ENCODE assay signal across 27 cellular contexts in genomic region chr1:190809312-190809711, GRCh38.
"Had no signal": no experiment of that assay in that cellular context is flagged by ENCODE, and none has a peak within 500 bp of the region (broad histone marks: within the 10 kb centered on the region; RNA-seq: fewer than 3 reads in every experiment).

No MANE protein-coding gene starts in this region.

- H3K4me3 ChIP-seq: esophagus squamous epithelium, gastrocnemius medialis, heart right ventricle, hepatocyte, left ventricle myocardium inferior, lower lobe of right lung had no signal

- H3K9me3 ChIP-seq: esophagus squamous epithelium, gastrocnemius medialis, lower lobe of right lung had no signal

- H3K27ac Mint-ChIP-seq: dendritic cell treated with granulocyte-macrophage colony-stimulating factor and Interleukin-4, amounts not matched to agents 40 ng/mL and 50 ng/mL, for 4 days; effector memory CD8-positive, alpha-beta T cell; endodermal cell; immature natural killer cell had no signal

- H2AFZ ChIP-seq: hepatocyte had no signal

- H3K27me3 ChIP-seq: esophagus squamous epithelium, gastrocnemius medialis, heart right ventricle, hepatocyte had no signal

- H3K4me1 ChIP-seq: esophagus squamous epithelium, gastrocnemius medialis, heart right ventricle, left ventricle myocardium inferior, lower lobe of right lung had no signal

- ATAC-seq: effector memory CD8-positive, alpha-beta T cell; esophagus mucosa; gastrocnemius medialis; heart right ventricle; left colon; left lobe of liver had no signal

- H3K9me3 Mint-ChIP-seq: endodermal cell had no signal

- H3K4me2 ChIP-seq: hepatocyte had no signal

- H3K27me3 Mint-ChIP-seq: dendritic cell treated with granulocyte-macrophage colony-stimulating factor and Interleukin-4, amounts not matched to agents 40 ng/mL and 50 ng/mL, for 4 days; effector memory CD8-positive, alpha-beta T cell had no signal

- H3K27ac ChIP-seq: epithelial cell of prostate, esophagus squamous epithelium, gastrocnemius medialis, heart right ventricle, hepatocyte, left ventricle myocardium inferior, lower lobe of right lung had no signal

- H3K4me3 Mint-ChIP-seq: dendritic cell treated with granulocyte-macrophage colony-stimulating factor and Interleukin-4, amounts not matched to agents 40 ng/mL and 50 ng/mL, for 4 days; effector memory CD8-positive, alpha-beta T cell; endodermal cell; immature natural killer cell had no signal

- H3K36me3 ChIP-seq: esophagus squamous epithelium, gastrocnemius medialis, heart right ventricle, left ventricle myocardium inferior, lower lobe of right lung had no signal

- H3K79me2 ChIP-seq: hepatocyte had no signal

- DNase-seq: cerebellar nuclear complex; cortex of kidney; effector CD8-positive, alpha-beta T cell; effector memory CD8-positive, alpha-beta T cell; endodermal cell; erythroblast; esophagus squamous epithelium; foreskin fibroblast; foreskin melanocyte; gastrocnemius medialis; glutamatergic neuron; head of caudate nucleus; heart right ventricle; hypothalamus; immature natural killer cell; islet precursor cell; kidney glomerular epithelial cell; left colon; left ventricle myocardium inferior; lower lobe of right lung; mesenchymal stem cell; midbrain had no signal

- H3K4me1 Mint-ChIP-seq: endodermal cell, immature natural killer cell had no signal
